In the genomic region with DNA sequence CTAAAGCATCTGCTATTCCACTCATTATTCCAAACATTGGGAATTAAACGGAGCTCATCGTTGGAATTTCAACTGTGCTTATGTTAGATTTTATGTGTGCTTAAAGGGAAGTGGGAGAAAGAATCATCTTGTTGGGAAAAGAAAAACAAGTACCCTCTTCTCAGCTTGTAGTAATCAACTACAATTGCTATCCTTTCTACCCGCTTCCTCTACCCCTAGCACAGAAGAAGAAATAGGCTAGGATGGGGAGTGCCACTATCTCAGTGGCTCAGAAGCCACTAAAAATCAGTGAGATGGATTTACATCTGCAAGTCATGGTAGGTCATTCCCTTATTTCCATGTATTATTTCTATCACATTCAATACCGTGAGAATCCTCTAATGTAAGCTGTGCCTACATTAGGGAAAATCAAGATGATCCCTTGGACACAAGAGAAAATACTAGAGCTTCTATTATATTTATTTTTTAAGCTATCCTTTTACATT, we compare ENCODE assay signal across 14 cellular contexts.
DNase-seq lines count a peak whose midpoint lies in the region; ATAC-seq and TF ChIP-seq lines count a peak whose summit lies in the region.
"Had no signal": no experiment of that assay in that cellular context is flagged by ENCODE, and none has a peak within 500 bp of the region (broad histone marks: within the 10 kb centered on the region; RNA-seq: fewer than 3 reads in every experiment).

No MANE protein-coding gene starts in this region.

- H3K36me3 ChIP-seq in CD8-positive, alpha-beta T cell (ENCODE audit: insufficient read depth, low read length), result no peaks in the 10 kb centered on the region
- no peaks in the 10 kb centered on the region for H3K36me3 ChIP-seq in HCT116 (ENCODE audit: control insufficient read depth in 1 of 2, insufficient read depth in 2 of 2, low read length in 2 of 2)
- no peaks in the 10 kb centered on the region for H3K36me3 ChIP-seq in muscle layer of duodenum (ENCODE audit: control insufficient read depth in 1 of 2, insufficient read depth in 2 of 2, low read length in 2 of 2)
- H3K36me3 ChIP-seq: tibial nerve had no signal

- peaks cover 32% of the 10 kb centered on the region for H3K4me1 ChIP-seq in CD8-positive, alpha-beta T cell (ENCODE audit: insufficient read depth, low read length)
- H3K4me1 ChIP-seq in HCT116 (ENCODE audit: control insufficient read depth in 1 of 2, insufficient read depth in 2 of 2, low read length in 2 of 2), result peaks cover 5 to 33% of the 10 kb centered on the region in 2 experiments; a peak in 2 of 4 replicates
- H3K4me1 ChIP-seq in muscle layer of duodenum (ENCODE audit: control insufficient read depth in 1 of 2, insufficient read depth in 2 of 2, low read length in 2 of 2), result no peaks in the 10 kb centered on the region

- no peaks in the 10 kb centered on the region for H3K9me2 ChIP-seq in HCT116 (ENCODE audit: insufficient read depth)
- H3K9me2 ChIP-seq: SK-N-SH had no signal

- CTCF ChIA-PET in CD8-positive, alpha-beta T cell (lab: Charles Lee), result interaction anchor here (0.8 to 2.0 kb wide), 7 partner anchors 25 to 351 kb away, joined by 3 to 5 read pairs (median 4); no protein-coding TSS in a partner anchor
- CTCF ChIA-PET in HCT116 (lab: Charles Lee), result no interaction called here
- CTCF ChIA-PET in activated B cell treated with CpG ODN at 0.5 μM for 24 hours (lab: Charles Lee), result interaction anchor here (0.6 to 2.0 kb wide), 4 partner anchors 11 to 122 kb away, joined by 3 to 6 read pairs (median 4); no protein-coding TSS in a partner anchor

- no peak overlapping the region for H3K9ac ChIP-seq in HCT116 (ENCODE audit: low read length)

- POLR2A ChIA-PET in CD8-positive, alpha-beta T cell (lab: Charles Lee), result interaction anchor here (0.7 to 1.8 kb wide), 4 partner anchors 9 to 117 kb away, joined by 3 to 6 read pairs (median 3); no protein-coding TSS in a partner anchor
- POLR2A ChIA-PET in HCT116 (lab: Charles Lee), result no interaction called here
- POLR2A ChIA-PET in activated B cell treated with CpG ODN at 0.5 μM for 24 hours (lab: Charles Lee), result interaction anchor here (0.6 to 2.1 kb wide), 29 partner anchors 11 to 142 kb away, joined by 3 to 23 read pairs (median 4); a partner anchor contains a TSS

- peak overlapping the region; percentile 53 for H3K4me2 ChIP-seq in HCT116 (ENCODE audit: low read length)
- H3K4me2 ChIP-seq: SK-N-SH had no signal

- TF ChIP-seq RAD21 in HCT116 (IDR thresholded peaks at IDR 0.05; ENCODE audit: low read depth), result no peak

- RAD21 ChIA-PET in HCT116 (lab: Charles Lee; ENCODE audit: low non-redundant PET in 1 of 2, low total read pairs in 2 of 2, uncharacterized antibody in 2 of 2, unreplicated experiment in 2 of 2), result no interaction called here

- no TSS peak for BruUV-seq in HCT116 (replicated peaks; lab: Mats Ljungman, UMichigan)

- no peaks in the 10 kb centered on the region for H3K27me3 Mint-ChIP-seq in CD8-positive, alpha-beta T cell (ENCODE audit: low read depth)
- H3K27me3 Mint-ChIP-seq in activated B cell treated with CpG ODN at 0.5 μM for 24 hours, result no peaks in the 10 kb centered on the region

- TF ChIP-seq CTCF in CD8-positive, alpha-beta T cell (IDR thresholded peaks at IDR 0.05), result no peak
- no peak for TF ChIP-seq CTCF in HCT116 (IDR thresholded peaks at IDR 0.05 in 2 of 3, conservative IDR thresholded peaks at IDR 0.05 in 1 of 3; ENCODE audit: borderline replicate concordance in 1 of 3, insufficient read depth in 1 of 3, low read depth in 2 of 3, low read length in 2 of 3)
- no peak for TF ChIP-seq CTCF in activated B cell treated with CpG ODN at 0.5 μM for 24 hours (IDR thresholded peaks at IDR 0.05)

- no peak for ATAC-seq in CD8-positive, alpha-beta T cell
- no peak for ATAC-seq in HCT116
- ATAC-seq in activated B cell treated with CpG ODN at 0.5 μM for 24 hours (ENCODE audit: low read depth), result no peak
- ATAC-seq in HG03139 (IDR thresholded peaks at IDR 0.05; ENCODE audit: unreplicated experiment), result no peak

- H3K27me3 ChIP-seq in CD8-positive, alpha-beta T cell (ENCODE audit: insufficient read depth, low read length), result no peaks in the 10 kb centered on the region
- H3K27me3 ChIP-seq in HCT116 (ENCODE audit: insufficient read depth, low read length) (no peaks in the 10 kb centered on the region), muscle layer of duodenum (ENCODE audit: low read depth, low read length) (no peaks in the 10 kb centered on the region)
- H3K27me3 ChIP-seq: tibial nerve had no signal

- intact Hi-C loops in CD8-positive, alpha-beta T cell (cut with DNase I, micrococcal nuclease), result loop anchor here in 1 of 2 experiments (2.0 kb wide), 1 partner anchor 28 kb away; no protein-coding TSS in a partner anchor
- intact Hi-C loops in HCT116 (cut with micrococcal nuclease), result no loop called here
- intact Hi-C loops in activated B cell treated with CpG ODN at 0.5 μM for 24 hours (cut with micrococcal nuclease), result loop anchor here (2.0 to 5.0 kb wide), 2 partner anchors 66 to 389 kb away; no protein-coding TSS in a partner anchor

- H3K4me3 ChIP-seq in CD8-positive, alpha-beta T cell (ENCODE audit: low read depth, low read length), result no peak overlapping the region
- H3K4me3 ChIP-seq in HCT116 (replicated peaks in 1 of 2; ENCODE audit: low read depth in 1 of 2, low read length in 2 of 2) (no peak overlapping the region), muscle layer of duodenum (ENCODE audit: low read depth in 1 of 2, low read length in 2 of 2) (no peak overlapping the region)
- H3K4me3 ChIP-seq: tibial nerve had no signal

- H3K4me1 Mint-ChIP-seq in CD8-positive, alpha-beta T cell (ENCODE audit: low read depth), result peaks cover 42% of the 10 kb centered on the region
- H3K4me1 Mint-ChIP-seq in activated B cell treated with CpG ODN at 0.5 μM for 24 hours, result peaks cover 75% of the 10 kb centered on the region

- H3K27ac ChIP-seq in CD8-positive, alpha-beta T cell (ENCODE audit: low read depth, low read length), result no peak overlapping the region
- H3K27ac ChIP-seq in HCT116 (ENCODE audit: low read depth, low read length) (no peak overlapping the region), muscle layer of duodenum (ENCODE audit: low read length) (peak overlapping the region; percentile 41)

- no peaks in the 10 kb centered on the region for H3K36me3 Mint-ChIP-seq in CD8-positive, alpha-beta T cell
- no peaks in the 10 kb centered on the region for H3K36me3 Mint-ChIP-seq in activated B cell treated with CpG ODN at 0.5 μM for 24 hours (ENCODE audit: low read depth)

- H3K9me3 ChIP-seq in CD8-positive, alpha-beta T cell (ENCODE audit: low read length), result no peaks in the 10 kb centered on the region
- H3K9me3 ChIP-seq in HCT116 (ENCODE audit: control insufficient read depth in 1 of 2, insufficient read depth in 1 of 2, low read depth in 1 of 2, low read length in 2 of 2) (no peaks in the 10 kb centered on the region), muscle layer of duodenum (ENCODE audit: control insufficient read depth in 1 of 2, low read length in 2 of 2) (no peaks in the 10 kb centered on the region)
- H3K9me3 ChIP-seq: SK-N-SH, tibial nerve had no signal

- TF ChIP-seq POLR2A in HCT116 (IDR thresholded peaks at IDR 0.05; ENCODE audit: borderline replicate concordance, extremely low read depth, insufficient read depth, insufficient read length), result no peak

- peak overlapping the region; percentile 79 for H3K4me3 Mint-ChIP-seq in CD8-positive, alpha-beta T cell
- H3K4me3 Mint-ChIP-seq in activated B cell treated with CpG ODN at 0.5 μM for 24 hours, result peak overlapping the region; percentile 77

- no peaks in the 10 kb centered on the region for H3K79me2 ChIP-seq in HCT116 (ENCODE audit: insufficient read depth, low read length)

- DNase-seq in CD8-positive, alpha-beta T cell, result no peak
- DNase-seq in HCT116 (ENCODE audit: low read depth, low spot score) (no peak), activated B cell treated with CpG ODN at 0.5 μM for 24 hours (no peak), NCI-H526 (lab: John Stamatoyannopoulos, UW) (no peak)
- DNase-seq in stimulated activated CD4-positive, alpha-beta T cell treated with anti-CD3 and anti-CD28 coated beads, Interleukin-4, amount 100 ng/mL, for 24 hours, result no peak
- DNase-seq: dermis blood vessel endothelial cell, foreskin melanocyte, GOT3, NCI-H1105 treated with DMSO at 0.1 percent for 48 hours, NCI-H526 treated with DMSO at 0.1 percent for 48 hours, SK-N-SH had no signal

- no peaks in the 10 kb centered on the region for H3K9me3 Mint-ChIP-seq in CD8-positive, alpha-beta T cell
- H3K9me3 Mint-ChIP-seq in activated B cell treated with CpG ODN at 0.5 μM for 24 hours, result no peaks in the 10 kb centered on the region

- peak overlapping the region; percentile 97 for H3K27ac Mint-ChIP-seq in CD8-positive, alpha-beta T cell
- H3K27ac Mint-ChIP-seq in activated B cell treated with CpG ODN at 0.5 μM for 24 hours, result peak overlapping the region; percentile 94

- no peaks in the 10 kb centered on the region for H4K20me1 ChIP-seq in HCT116 (ENCODE audit: insufficient read depth)

- peak overlapping the region; percentile 83 for H2AFZ ChIP-seq in HCT116 (ENCODE audit: low read depth, low read length, poor library complexity, severe bottlenecking)

TF ChIP-seq in HCT116, 20 proteins besides CTCF, POLR2A, EP300 and RAD21:
- TF ChIP-seq, protein P1, sequence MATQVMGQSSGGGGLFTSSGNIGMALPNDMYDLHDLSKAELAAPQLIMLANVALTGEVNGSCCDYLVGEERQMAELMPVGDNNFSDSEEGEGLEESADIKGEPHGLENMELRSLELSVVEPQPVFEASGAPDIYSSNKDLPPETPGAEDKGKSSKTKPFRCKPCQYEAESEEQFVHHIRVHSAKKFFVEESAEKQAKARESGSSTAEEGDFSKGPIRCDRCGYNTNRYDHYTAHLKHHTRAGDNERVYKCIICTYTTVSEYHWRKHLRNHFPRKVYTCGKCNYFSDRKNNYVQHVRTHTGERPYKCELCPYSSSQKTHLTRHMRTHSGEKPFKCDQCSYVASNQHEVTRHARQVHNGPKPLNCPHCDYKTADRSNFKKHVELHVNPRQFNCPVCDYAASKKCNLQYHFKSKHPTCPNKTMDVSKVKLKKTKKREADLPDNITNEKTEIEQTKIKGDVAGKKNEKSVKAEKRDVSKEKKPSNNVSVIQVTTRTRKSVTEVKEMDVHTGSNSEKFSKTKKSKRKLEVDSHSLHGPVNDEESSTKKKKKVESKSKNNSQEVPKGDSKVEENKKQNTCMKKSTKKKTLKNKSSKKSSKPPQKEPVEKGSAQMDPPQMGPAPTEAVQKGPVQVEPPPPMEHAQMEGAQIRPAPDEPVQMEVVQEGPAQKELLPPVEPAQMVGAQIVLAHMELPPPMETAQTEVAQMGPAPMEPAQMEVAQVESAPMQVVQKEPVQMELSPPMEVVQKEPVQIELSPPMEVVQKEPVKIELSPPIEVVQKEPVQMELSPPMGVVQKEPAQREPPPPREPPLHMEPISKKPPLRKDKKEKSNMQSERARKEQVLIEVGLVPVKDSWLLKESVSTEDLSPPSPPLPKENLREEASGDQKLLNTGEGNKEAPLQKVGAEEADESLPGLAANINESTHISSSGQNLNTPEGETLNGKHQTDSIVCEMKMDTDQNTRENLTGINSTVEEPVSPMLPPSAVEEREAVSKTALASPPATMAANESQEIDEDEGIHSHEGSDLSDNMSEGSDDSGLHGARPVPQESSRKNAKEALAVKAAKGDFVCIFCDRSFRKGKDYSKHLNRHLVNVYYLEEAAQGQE (IDR thresholded peaks at IDR 0.05; ENCODE audit: low read depth), result no peak
